ENCODE assay signal across 33 cellular contexts in the genomic region with DNA sequence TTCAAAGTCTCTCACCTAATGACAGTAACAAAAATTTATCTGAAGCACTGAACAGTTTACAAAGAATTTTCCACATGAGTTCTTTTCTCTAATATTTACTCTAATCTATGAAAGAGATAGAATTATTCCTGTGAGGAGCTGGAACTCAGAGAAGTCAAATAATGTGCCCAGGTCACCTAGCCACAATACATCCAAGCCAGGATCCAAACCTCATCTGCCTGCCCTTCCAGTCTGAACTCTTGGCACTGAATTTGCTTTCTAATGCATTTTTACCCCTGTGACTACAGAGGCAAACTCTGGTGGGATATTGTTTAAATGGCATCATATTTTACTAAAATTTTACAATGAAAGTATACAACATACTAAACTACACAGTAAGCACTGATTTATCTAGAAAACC.
"Had no signal": no experiment of that assay in that cellular context is flagged by ENCODE, and none has a peak within 500 bp of the region (broad histone marks: within the 10 kb centered on the region; RNA-seq: fewer than 3 reads in every experiment).

No MANE protein-coding gene starts in this region.

- H3K9me3 ChIP-seq: MG63 had no signal

- H3K27ac ChIP-seq: KMS-11 had no signal

- H3K9ac ChIP-seq: KMS-11 had no signal

- H3K36me3 ChIP-seq: MG63 had no signal

- H3K4me3 ChIP-seq: MG63 had no signal

- H3K27me3 ChIP-seq: MG63 had no signal

- H3K4me2 ChIP-seq: KMS-11 had no signal

- DNase-seq: Kasumi-1, MG63, MM.1S, MV-4-11, NCI-H1048, NCI-H1092, NCI-H1092 treated with DMSO at 0.1 percent for 48 hours, NCI-H1105, NCI-H1105 treated with DMSO at 0.1 percent for 48 hours, NCI-H1417, NCI-H1417 treated with DMSO at 0.1 percent for 48 hours, NCI-H1436, NCI-H1436 treated with DMSO at 0.1 percent for 48 hours, NCI-H146, NCI-H1694, NCI-H1694 treated with DMSO at 0.1 percent for 48 hours, NCI-H187, NCI-H187 treated with DMSO at 0.1 percent for 48 hours, NCI-H1930, NCI-H2029, NCI-H2029 treated with DMSO at 0.1 percent for 48 hours, NCI-H2081, NCI-H2081 treated with DMSO at 0.1 percent for 48 hours, NCI-H2107, NCI-H2171, NCI-H2171 treated with DMSO at 0.1 percent for 48 hours, NCI-H2227 treated with DMSO at 0.1 percent for 48 hours, NCI-H226, NCI-H345, NCI-H446, NCI-H446 treated with DMSO at 0.1 percent for 48 hours, NCI-H510A had no signal
